Comparison of ENCODE assay signal across 8 cellular contexts in the genomic region with DNA sequence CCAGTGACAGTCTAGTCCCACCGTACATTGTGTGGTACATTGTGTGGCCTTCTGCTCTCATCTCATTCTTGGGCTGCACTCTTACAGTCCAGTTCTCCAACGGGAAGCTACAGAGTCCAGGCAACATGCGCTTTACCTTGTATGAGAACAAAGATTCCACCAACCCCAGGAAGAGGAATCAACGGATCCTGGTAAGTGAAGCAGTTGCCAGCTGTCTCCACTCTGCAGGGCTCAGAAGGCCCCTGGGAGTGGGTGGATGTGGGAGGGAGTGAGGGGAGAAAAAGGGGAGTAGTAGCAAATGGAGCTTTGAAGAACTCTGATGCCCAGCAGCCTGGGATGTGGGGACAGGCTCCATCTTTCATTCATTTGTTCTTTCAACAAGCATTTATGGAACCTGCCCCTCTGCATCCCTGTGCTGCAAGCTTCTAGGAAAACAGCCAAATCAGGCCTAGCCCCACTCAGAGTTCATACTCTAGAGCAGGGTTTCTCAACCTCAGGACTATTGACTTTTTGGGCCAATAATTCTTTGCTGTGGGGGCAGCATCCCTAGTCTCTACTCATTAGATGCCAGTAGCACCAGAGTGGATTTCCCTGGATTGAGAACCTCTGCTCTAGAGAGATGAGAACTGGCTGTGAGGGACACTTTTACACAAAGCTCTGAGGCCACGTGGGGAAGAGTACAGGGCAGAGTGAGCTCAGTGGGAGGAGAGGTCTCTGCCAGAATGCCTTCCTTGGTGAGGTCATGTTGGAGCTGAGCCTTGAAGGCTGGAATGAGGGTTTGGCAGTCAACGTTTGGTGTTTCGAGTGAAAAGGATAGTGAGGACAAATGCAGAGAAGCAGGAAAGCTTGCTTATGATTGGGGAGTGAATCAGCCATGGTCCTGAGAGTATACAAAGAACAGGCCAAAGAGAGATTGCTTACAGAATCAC. TPM values are rescaled to one million over a fixed set of nuclear protein-coding genes. Genes with fewer than 3 reads are reported as not detected.
DNase-seq lines count a peak whose midpoint lies in the region; ATAC-seq and TF ChIP-seq lines count a peak whose summit lies in the region.

No MANE protein-coding gene starts in this region.

- H3K36me3 Mint-ChIP-seq in glutamatergic neuron (ENCODE audit: unreplicated experiment), result no peaks in the 10 kb centered on the region

- TF ChIP-seq CTCF in AG10803 (conservative IDR thresholded peaks at IDR 0.05; ENCODE audit: low read length) (no peak), HEK293 (tag by site-specific recombination; IDR thresholded peaks at IDR 0.05) (no peak), glutamatergic neuron (IDR thresholded peaks at IDR 0.05; ENCODE audit: partially characterized antibody, unreplicated experiment) (no peak), parathyroid adenoma (IDR thresholded peaks at IDR 0.05) (no peak)

- no peaks in the 10 kb centered on the region for H3K27me3 Mint-ChIP-seq in glutamatergic neuron (ENCODE audit: unreplicated experiment)

- H3K4me3 Mint-ChIP-seq in glutamatergic neuron (ENCODE audit: unreplicated experiment), result peak overlapping the region; percentile 100

- H3K4me3 ChIP-seq in AG10803 (ENCODE audit: low read length), result peak overlapping the region; percentile 88
- H3K4me3 ChIP-seq in HEK293 (ENCODE audit: low read depth, low read length), result peak overlapping the region; percentile 65
- no peak overlapping the region for H3K4me3 ChIP-seq in parathyroid adenoma (ENCODE audit: low read depth, low read length)

- H3K4me1 Mint-ChIP-seq in glutamatergic neuron (ENCODE audit: low read depth, unreplicated experiment), result peaks cover 11% of the 10 kb centered on the region

- H3K27ac ChIP-seq in HEK293 (ENCODE audit: extremely low read depth, low read depth, low read length) (peak overlapping the region; percentile 24; the same call in 1 of the 2 replicates), parathyroid adenoma (no peak overlapping the region)

- H3K27ac Mint-ChIP-seq in glutamatergic neuron (ENCODE audit: unreplicated experiment), result peak overlapping the region; percentile 91

- H3K27me3 ChIP-seq in parathyroid adenoma (ENCODE audit: control insufficient read depth, insufficient read depth, low read length), result no peaks in the 10 kb centered on the region

- CTCF ChIA-PET in HEK293 (lab: Yijun Ruan, JAX), result interaction anchor here (0.5 to 1.0 kb wide), 3 partner anchors 107 to 491 kb away, joined by 3 read pairs; no protein-coding TSS in a partner anchor

- ATAC-seq in activated CD4-positive, CD25-positive, alpha-beta regulatory T cell treated with anti-CD3 and anti-CD28 coated beads, Interleukin-2, amount 50 U/mL, for 24 hours, result no peak

- peak overlapping the region; percentile 81 for H3K4me2 ChIP-seq in parathyroid adenoma (ENCODE audit: low read length)

- H2AFZ ChIP-seq in parathyroid adenoma, result peak overlapping the region; percentile 85

- H3K36me3 ChIP-seq in HEK293 (ENCODE audit: control insufficient read depth in 2 of 2, insufficient read depth in 1 of 2, low read length in 2 of 2) (peaks cover 5 to 47% of the 10 kb centered on the region in 2 experiments; a peak in 2 of 3 replicates), parathyroid adenoma (ENCODE audit: control insufficient read depth, insufficient read depth, low read length) (no peaks in the 10 kb centered on the region)

- no peak overlapping the region for H3K9ac ChIP-seq in parathyroid adenoma

- no peaks in the 10 kb centered on the region for H3K9me3 ChIP-seq in HEK293 (ENCODE audit: control insufficient read depth, insufficient read depth, low read depth, low read length)
- H3K9me3 ChIP-seq in parathyroid adenoma (ENCODE audit: control insufficient read depth, low read length), result no peaks in the 10 kb centered on the region

- H3K79me2 ChIP-seq in parathyroid adenoma, result no peaks in the 10 kb centered on the region

- peaks cover 5% of the 10 kb centered on the region for H3K9me3 Mint-ChIP-seq in glutamatergic neuron (ENCODE audit: unreplicated experiment)

- POLR2A ChIA-PET in HEK293 (lab: Yijun Ruan, JAX), result interaction anchor here (0.6 to 3.3 kb wide), 12 partner anchors 9 to 597 kb away, joined by 3 to 39 read pairs (median 7); partner anchors contain the start of genes DCAF10, EXOSC3, FBXO10 and PAX5

- peak; percentile 95 for DNase-seq in AG10803 (ENCODE audit: low read depth)
- DNase-seq in activated naive CD4-positive, alpha-beta T cell treated with anti-CD3 and anti-CD28 coated beads, Interleukin-2, amount 50 U/mL, for 16 hours, result peak; percentile 20
- no peak for DNase-seq in glutamatergic neuron
- DNase-seq in activated CD4-positive, CD25-positive, alpha-beta regulatory T cell treated with anti-CD3 and anti-CD28 coated beads, Interleukin-2, amount 50 U/mL, for 72 hours, result no peak
- DNase-seq in NOMO-1 treated with dmso at 0.1 percent for 144 hours (lab: John Stamatoyannopoulos, UW; ENCODE audit: unreplicated experiment), result no peak

- no peaks in the 10 kb centered on the region for H3K4me1 ChIP-seq in HEK293 (ENCODE audit: control insufficient read depth, insufficient read depth, low read length)
- H3K4me1 ChIP-seq in parathyroid adenoma, result peaks cover 6% of the 10 kb centered on the region

TF ChIP-seq in HEK293, 187 proteins besides CTCF, POLR2A, EP300 and RAD21 (continues in another document):
- TF ChIP-seq KLF7 (tag by site-specific recombination; IDR thresholded peaks at IDR 0.05; ENCODE audit: borderline replicate concordance), result no peak
- no peak for TF ChIP-seq ZNF664 (tag by site-specific recombination; IDR thresholded peaks at IDR 0.05)
- no peak for TF ChIP-seq ZNF76 (tag by site-specific recombination; IDR thresholded peaks at IDR 0.05; ENCODE audit: borderline replicate concordance, low read depth)
- TF ChIP-seq ZFP3 (tag by site-specific recombination; IDR thresholded peaks at IDR 0.05; ENCODE audit: low read depth), result no peak
- TF ChIP-seq ZFHX2 (tag by site-specific recombination; conservative IDR thresholded peaks at IDR 0.05), result peak; percentile 80
- TF ChIP-seq KLF9 (tag by site-specific recombination; IDR thresholded peaks at IDR 0.05; ENCODE audit: low read depth), result no peak
- no peak for TF ChIP-seq BCL11A (tag by site-specific recombination; IDR thresholded peaks at IDR 0.05; ENCODE audit: low read depth)
- TF ChIP-seq ZNF596 (tag by site-specific recombination; IDR thresholded peaks at IDR 0.05), result no peak
- TF ChIP-seq, protein P1, sequence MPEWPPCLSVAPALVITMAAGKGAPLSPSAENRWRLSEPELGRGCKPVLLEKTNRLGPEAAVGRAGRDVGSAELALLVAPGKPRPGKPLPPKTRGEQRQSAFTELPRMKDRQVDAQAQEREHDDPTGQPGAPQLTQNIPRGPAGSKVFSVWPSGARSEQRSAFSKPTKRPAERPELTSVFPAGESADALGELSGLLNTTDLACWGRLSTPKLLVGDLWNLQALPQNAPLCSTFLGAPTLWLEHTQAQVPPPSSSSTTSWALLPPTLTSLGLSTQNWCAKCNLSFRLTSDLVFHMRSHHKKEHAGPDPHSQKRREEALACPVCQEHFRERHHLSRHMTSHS (tag by site-specific recombination; IDR thresholded peaks at IDR 0.05), result no peak
- peak; percentile 63; the same call in 1 of the 2 replicates for TF ChIP-seq EGR2 (tag by site-specific recombination; IDR thresholded peaks at IDR 0.05; ENCODE audit: low read depth)
- no peak for TF ChIP-seq ZNF514 (tag by site-specific recombination; IDR thresholded peaks at IDR 0.05)
- no peak for TF ChIP-seq HOXC10 (CRISPR knock-in tag; IDR thresholded peaks at IDR 0.05)
- TF ChIP-seq ZNF704 (tag by site-specific recombination; IDR thresholded peaks at IDR 0.05), result no peak
- TF ChIP-seq ZNF501 (tag by site-specific recombination; IDR thresholded peaks at IDR 0.05), result no peak
- TF ChIP-seq ZBTB17 (tag by site-specific recombination; IDR thresholded peaks at IDR 0.05), result 0 out of 2 replicates have a peak, but pooled peaks have one; percentile 42
- TF ChIP-seq KLF10 (tag by site-specific recombination; IDR thresholded peaks at IDR 0.05), result no peak
- no peak for TF ChIP-seq ZNF426 (tag by site-specific recombination; IDR thresholded peaks at IDR 0.05)

RNA-seq across cellular contexts. Expression of gene POLR1E, which starts 1.1 kb away (rescaled TPM):
- 58.2 TPM for total RNA-seq in glutamatergic neuron (ENCODE audit: unreplicated experiment)

RNA-seq across cellular contexts. Expression of gene ZBTB5, which starts 21.6 kb away (rescaled TPM):
- 14.3 TPM for total RNA-seq in glutamatergic neuron (ENCODE audit: unreplicated experiment)

Comparison
In these comparisons a context has a peak if more than half of its experiments do, and no peak if none do; other contexts are left out.
1. DNase-seq: peak in AG10803 (single experiment) and activated naive CD4-positive, alpha-beta T cell treated with anti-CD3 and anti-CD28 coated beads, Interleukin-2, amount 50 U/mL, for 16 hours (single experiment); none in glutamatergic neuron (single experiment), activated CD4-positive, CD25-positive, alpha-beta regulatory T cell treated with anti-CD3 and anti-CD28 coated beads, Interleukin-2, amount 50 U/mL, for 72 hours (single experiment) and NOMO-1 treated with dmso at 0.1 percent for 144 hours (single experiment).